In genomic region chr10:29627201-29628105, GRCh38 we compare ENCODE assay signal across 17 cellular contexts. TPM values are rescaled to one million over a fixed set of nuclear protein-coding genes. Genes with fewer than 3 reads are reported as not detected.
A peak's percentile ranks its signal among the peaks of the same experiment; 100 is the strongest.
DNase-seq lines count a peak whose midpoint lies in the region; ATAC-seq and TF ChIP-seq lines count a peak whose summit lies in the region.
"Had no signal": no experiment of that assay in that cellular context is flagged by ENCODE, and none has a peak within 500 bp of the region (broad histone marks: within the 10 kb centered on the region; RNA-seq: fewer than 3 reads in every experiment).

No MANE protein-coding gene starts in this region.

- DNase-seq in right atrium auricular region (ENCODE audit: low spot score) (no peak), Right ventricle myocardium superior (no peak), astrocyte of the spinal cord (ENCODE audit: low read depth, low spot score) (peak; percentile 45), hepatic stellate cell (ENCODE audit: low spot score) (peak; percentile 50), vagina (ENCODE audit: extremely low spot score in 2 of 2) (peak in 1 of 2 donors; percentile 62), NAMALWA (ENCODE audit: low spot score) (no peak), glomerular visceral epithelial cell (ENCODE audit: extremely low spot score) (no peak)
- DNase-seq in activated CD4-positive, alpha-beta T cell treated with anti-CD3 and anti-CD28 coated beads for 4 hours, result no peak
- DNase-seq: activated CD4-positive, CD25-positive, alpha-beta regulatory T cell treated with anti-CD3 and anti-CD28 coated beads, Interleukin-2, amount 50 U/mL, for 72 hours; GDM1; KBM-7; occipital lobe; SJCRH30; stimulated activated CD4-positive, alpha-beta T cell treated with anti-CD3 and anti-CD28 coated beads, Interleukin-2, amount 100 ng/mL, for 24 hours; stimulated activated naive CD8-positive, alpha-beta T cell treated with anti-CD3 and anti-CD28 coated beads, Interleukin-15, amount 100 ng/mL, for 72 hours had no signal

- H3K4me1 ChIP-seq in right atrium auricular region (peaks cover 0 to 50% of the 10 kb centered on the region in 2 donors), vagina (peaks cover 70% of the 10 kb centered on the region)
- H3K4me1 ChIP-seq: breast epithelium had no signal

- H3K9me3 ChIP-seq in right atrium auricular region (no peaks in the 10 kb centered on the region), vagina (no peaks in the 10 kb centered on the region)
- H3K9me3 ChIP-seq: breast epithelium, SJCRH30 had no signal

- no peak overlapping the region for H3K4me3 ChIP-seq in right atrium auricular region
- no peak overlapping the region for H3K4me3 ChIP-seq in astrocyte of the spinal cord (ENCODE audit: low read depth, low read length)
- no peak overlapping the region for H3K4me3 ChIP-seq in vagina
- H3K4me3 ChIP-seq: breast epithelium, SJCRH30 had no signal

- TF ChIP-seq POLR2A in vagina (IDR thresholded peaks at IDR 0.05), result no peak

- H3K27me3 ChIP-seq in right atrium auricular region (no peaks in the 10 kb centered on the region), vagina (no peaks in the 10 kb centered on the region)
- H3K27me3 ChIP-seq: breast epithelium, SJCRH30 had no signal

- TF ChIP-seq CTCF in right atrium auricular region (IDR thresholded peaks at IDR 0.05), result no peak
- TF ChIP-seq CTCF in astrocyte of the spinal cord (IDR thresholded peaks at IDR 0.05; ENCODE audit: low read depth, low read length), result no peak
- no peak for TF ChIP-seq CTCF in vagina (IDR thresholded peaks at IDR 0.05)

- no peak for ATAC-seq in Right ventricle myocardium superior (ENCODE audit: poor library complexity)
- ATAC-seq: left lobe of liver; stimulated activated naive CD8-positive, alpha-beta T cell treated with anti-CD3 and anti-CD28 coated beads, Interleukin-15, amount 100 ng/mL, for 72 hours had no signal

- in situ Hi-C loops in astrocyte of the spinal cord (cut with HindIII; ENCODE audit: low sequenced_read_pairs), result no loop called here

- H3K36me3 ChIP-seq in right atrium auricular region, result peaks cover 11% of the 10 kb centered on the region
- H3K36me3 ChIP-seq in vagina, result no peaks in the 10 kb centered on the region
- H3K36me3 ChIP-seq: breast epithelium, SJCRH30 had no signal

- intact Hi-C loops in Right ventricle myocardium superior (cut with DNase I), result no loop called here
- intact Hi-C loops in vagina (cut with DNase I), result no loop called here

- H3K27ac ChIP-seq in right atrium auricular region (peak overlapping the region; percentile 84 to 89), vagina (peak overlapping the region; percentile 41)
- H3K27ac ChIP-seq: SJCRH30 had no signal

RNA-seq across cellular contexts. Expression of gene SVIL, which starts 7.3 kb away (rescaled TPM):
- total RNA-seq in right atrium auricular region, result 100 to 1,000 TPM; 260 to 340 TPM
- total RNA-seq in Right ventricle myocardium superior, result 298 TPM
- 111 TPM for total RNA-seq in vagina

Comparison
In these comparisons a context has a peak if more than half of its experiments do, and no peak if none do; other contexts are left out.
1. DNase-seq: peak in astrocyte of the spinal cord (single experiment) and hepatic stellate cell (single experiment); none in right atrium auricular region (single experiment), Right ventricle myocardium superior (single experiment), NAMALWA (single experiment), activated CD4-positive, alpha-beta T cell treated with anti-CD3 and anti-CD28 coated beads for 4 hours (0 of 2) and glomerular visceral epithelial cell (single experiment).